In genomic region chr2:218033208-218033589, GRCh38 we compare ENCODE assay signal across 28 cellular contexts. TPM values are rescaled to one million over a fixed set of nuclear protein-coding genes. Genes with fewer than 3 reads are reported as not detected.
DNase-seq lines count a peak whose midpoint lies in the region; ATAC-seq and TF ChIP-seq lines count a peak whose summit lies in the region.
"Had no signal": no experiment of that assay in that cellular context is flagged by ENCODE, and none has a peak within 500 bp of the region (broad histone marks: within the 10 kb centered on the region; RNA-seq: fewer than 3 reads in every experiment).

No MANE protein-coding gene starts in this region.

- H3K9me3 ChIP-seq in neural progenitor cell (ENCODE audit: low read depth), result no peaks in the 10 kb centered on the region
- H3K9me3 ChIP-seq: heart left ventricle, MG63, stomach, tibial artery had no signal

- no peaks in the 10 kb centered on the region for H3F3A ChIP-seq in GM23338 (replicated peaks; ENCODE audit: low read depth)
- H3F3A ChIP-seq in neural progenitor cell (ENCODE audit: low read depth), result no peaks in the 10 kb centered on the region

- intact Hi-C loops in CD14-positive monocyte (cut with micrococcal nuclease), result loop anchor here (5.0 kb wide), 2 partner anchors 34 to 39 kb away; partner anchors contain the start of gene RUFY4 (in 1 of the 2)

- in situ Hi-C loops in G401 (cut with HindIII; ENCODE audit: low sequenced_read_pairs), result no loop called here

- H3K4me3 ChIP-seq in GM23338, result peak overlapping the region; percentile 78; the same call in 1 of the 2 replicates
- no peak overlapping the region for H3K4me3 ChIP-seq in neural progenitor cell
- H3K4me3 ChIP-seq: K562, MG63, stomach, tibial artery had no signal

- H3K36me3 Mint-ChIP-seq in CD14-positive monocyte (peaks cover 0 to 1% of the 10 kb centered on the region in 2 donors), GM23338 (ENCODE audit: low read depth) (no peaks in the 10 kb centered on the region), neural progenitor cell (no peaks in the 10 kb centered on the region)
- H3K36me3 Mint-ChIP-seq: activated naive CD8-positive, alpha-beta T cell treated with anti-CD3 and anti-CD28 coated beads for 36 hours; CD8-positive, alpha-beta memory T cell; natural killer cell treated with Interleukin-12 subunit alpha and Interleukin-12 subunit beta and Interleukin-15 and Interleukin-18, amount 100 ng/mL, for 72 hours had no signal

- H3K27me3 Mint-ChIP-seq in CD14-positive monocyte (ENCODE audit: low read depth in 3 of 3) (peaks cover 0 to 7% (median 0%) of the 10 kb centered on the region in 3 donors), GM23338 (ENCODE audit: insufficient read depth, low read depth, poor library complexity) (peaks cover 24% of the 10 kb centered on the region), neural progenitor cell (ENCODE audit: insufficient read depth, low read depth) (peaks cover 12% of the 10 kb centered on the region)
- H3K27me3 Mint-ChIP-seq: activated naive CD8-positive, alpha-beta T cell treated with anti-CD3 and anti-CD28 coated beads for 36 hours had no signal

- H3K9me2 ChIP-seq in GM23338 (ENCODE audit: insufficient read depth), result no peaks in the 10 kb centered on the region

- H3K27ac Mint-ChIP-seq in CD14-positive monocyte (peak overlapping the region in 2 of 7 donors; percentile 38 to 39), GM23338 (no peak overlapping the region), neural progenitor cell (no peak overlapping the region)
- H3K27ac Mint-ChIP-seq: natural killer cell treated with Interleukin-12 subunit alpha and Interleukin-12 subunit beta and Interleukin-15 and Interleukin-18, amount 100 ng/mL, for 72 hours had no signal

- H3K9ac ChIP-seq in neural progenitor cell, result no peak overlapping the region

- TF ChIP-seq CTCF in CD14-positive monocyte (IDR thresholded peaks at IDR 0.05), result no peak
- TF ChIP-seq CTCF in GM23338 (conservative IDR thresholded peaks at IDR 0.05; ENCODE audit: low read depth in 2 of 2), result no peak
- no peak for TF ChIP-seq CTCF in neural progenitor cell (IDR thresholded peaks at IDR 0.05)

- peaks cover 3% of the 10 kb centered on the region; the same call in 1 of the 2 replicates for H3K4me1 ChIP-seq in GM23338 (ENCODE audit: insufficient read depth)
- H3K4me1 ChIP-seq in neural progenitor cell, result peaks cover 12% of the 10 kb centered on the region

- H3K9me3 Mint-ChIP-seq in CD14-positive monocyte (no peaks in the 10 kb centered on the region), GM23338 (no peaks in the 10 kb centered on the region), neural progenitor cell (no peaks in the 10 kb centered on the region)
- H3K9me3 Mint-ChIP-seq: activated naive CD8-positive, alpha-beta T cell treated with anti-CD3 and anti-CD28 coated beads for 36 hours; CD8-positive, alpha-beta memory T cell; natural killer cell treated with Interleukin-12 subunit alpha and Interleukin-12 subunit beta and Interleukin-15 and Interleukin-18, amount 100 ng/mL, for 72 hours had no signal

- H3K36me3 ChIP-seq in GM23338 (ENCODE audit: insufficient read depth) (no peaks in the 10 kb centered on the region), neural progenitor cell (no peaks in the 10 kb centered on the region)
- H3K36me3 ChIP-seq: heart left ventricle, MG63, stomach, tibial artery, WERI-Rb-1 had no signal

- peak overlapping the region; percentile 100 for H2AFZ ChIP-seq in GM23338
- no peak overlapping the region for H2AFZ ChIP-seq in neural progenitor cell (replicated peaks)

- peak overlapping the region; percentile 84 to 90 for H3K4me3 Mint-ChIP-seq in CD14-positive monocyte
- H3K4me3 Mint-ChIP-seq in GM23338, result peak overlapping the region; percentile 54
- H3K4me3 Mint-ChIP-seq in neural progenitor cell, result no peak overlapping the region
- H3K4me3 Mint-ChIP-seq: activated naive CD8-positive, alpha-beta T cell treated with anti-CD3 and anti-CD28 coated beads for 36 hours; natural killer cell treated with Interleukin-12 subunit alpha and Interleukin-12 subunit beta and Interleukin-15 and Interleukin-18, amount 100 ng/mL, for 72 hours had no signal

- peak overlapping the region; percentile 98 for H3K4me2 ChIP-seq in GM23338
- no peak overlapping the region for H3K4me2 ChIP-seq in neural progenitor cell

- H3K4me1 Mint-ChIP-seq in CD14-positive monocyte, result peaks cover 48% of the 10 kb centered on the region
- peaks cover 16% of the 10 kb centered on the region for H3K4me1 Mint-ChIP-seq in GM23338
- peaks cover 7% of the 10 kb centered on the region for H3K4me1 Mint-ChIP-seq in neural progenitor cell

- DNase-seq in CD14-positive monocyte (ENCODE audit: low spot score) (no peak), GM23338 (ENCODE audit: low spot score) (no peak), ecto neural progenitor cell (ENCODE audit: low spot score) (peak; percentile 43), neural progenitor cell (ENCODE audit: low spot score) (peak; percentile 1), G401 (ENCODE audit: low spot score) (no peak), HPDE6-E6E7 (ENCODE audit: extremely low spot score) (no peak)
- DNase-seq: effector CD4-positive, alpha-beta T cell; GF-D8; HCEC 1CT; MG63; NCI-H1436; NCI-H2107; NCI-H446; stomach; WERI-Rb-1 had no signal

- H3K79me2 ChIP-seq in GM23338 (replicated peaks; ENCODE audit: insufficient read depth) (no peaks in the 10 kb centered on the region), neural progenitor cell (ENCODE audit: low read depth) (no peaks in the 10 kb centered on the region)

- peaks cover 27% of the 10 kb centered on the region for H3K27me3 ChIP-seq in GM23338 (ENCODE audit: insufficient read depth)
- peaks cover 59% of the 10 kb centered on the region for H3K27me3 ChIP-seq in neural progenitor cell
- H3K27me3 ChIP-seq: MG63, tibial artery had no signal

- H3K27ac ChIP-seq in GM23338 (ENCODE audit: low read depth) (no peak overlapping the region), neural progenitor cell (no peak overlapping the region)
- H3K27ac ChIP-seq: heart left ventricle, stomach, tibial artery, WERI-Rb-1 had no signal

- no peaks in the 10 kb centered on the region for H4K20me1 ChIP-seq in GM23338 (replicated peaks; ENCODE audit: insufficient read depth)
- no peaks in the 10 kb centered on the region for H4K20me1 ChIP-seq in neural progenitor cell (ENCODE audit: low read depth)

- ATAC-seq in GM23338 (no peak), HG02970 (IDR thresholded peaks at IDR 0.05; ENCODE audit: low FRiP score, unreplicated experiment) (no peak)
- ATAC-seq: heart left ventricle had no signal

TF ChIP-seq in GM23338, 12 proteins besides CTCF, POLR2A, EP300 and RAD21 (continues in another document):
- no peak for TF ChIP-seq EZH2 (IDR thresholded peaks at IDR 0.05; ENCODE audit: low read depth, unreplicated experiment)
- TF ChIP-seq, protein P1, sequence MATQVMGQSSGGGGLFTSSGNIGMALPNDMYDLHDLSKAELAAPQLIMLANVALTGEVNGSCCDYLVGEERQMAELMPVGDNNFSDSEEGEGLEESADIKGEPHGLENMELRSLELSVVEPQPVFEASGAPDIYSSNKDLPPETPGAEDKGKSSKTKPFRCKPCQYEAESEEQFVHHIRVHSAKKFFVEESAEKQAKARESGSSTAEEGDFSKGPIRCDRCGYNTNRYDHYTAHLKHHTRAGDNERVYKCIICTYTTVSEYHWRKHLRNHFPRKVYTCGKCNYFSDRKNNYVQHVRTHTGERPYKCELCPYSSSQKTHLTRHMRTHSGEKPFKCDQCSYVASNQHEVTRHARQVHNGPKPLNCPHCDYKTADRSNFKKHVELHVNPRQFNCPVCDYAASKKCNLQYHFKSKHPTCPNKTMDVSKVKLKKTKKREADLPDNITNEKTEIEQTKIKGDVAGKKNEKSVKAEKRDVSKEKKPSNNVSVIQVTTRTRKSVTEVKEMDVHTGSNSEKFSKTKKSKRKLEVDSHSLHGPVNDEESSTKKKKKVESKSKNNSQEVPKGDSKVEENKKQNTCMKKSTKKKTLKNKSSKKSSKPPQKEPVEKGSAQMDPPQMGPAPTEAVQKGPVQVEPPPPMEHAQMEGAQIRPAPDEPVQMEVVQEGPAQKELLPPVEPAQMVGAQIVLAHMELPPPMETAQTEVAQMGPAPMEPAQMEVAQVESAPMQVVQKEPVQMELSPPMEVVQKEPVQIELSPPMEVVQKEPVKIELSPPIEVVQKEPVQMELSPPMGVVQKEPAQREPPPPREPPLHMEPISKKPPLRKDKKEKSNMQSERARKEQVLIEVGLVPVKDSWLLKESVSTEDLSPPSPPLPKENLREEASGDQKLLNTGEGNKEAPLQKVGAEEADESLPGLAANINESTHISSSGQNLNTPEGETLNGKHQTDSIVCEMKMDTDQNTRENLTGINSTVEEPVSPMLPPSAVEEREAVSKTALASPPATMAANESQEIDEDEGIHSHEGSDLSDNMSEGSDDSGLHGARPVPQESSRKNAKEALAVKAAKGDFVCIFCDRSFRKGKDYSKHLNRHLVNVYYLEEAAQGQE (IDR thresholded peaks at IDR 0.05; ENCODE audit: unreplicated experiment), result no peak
- no peak for TF ChIP-seq STAT1 (IDR thresholded peaks at IDR 0.05; ENCODE audit: unreplicated experiment)
- no peak for TF ChIP-seq ZNF114 (CRISPR knock-in tag; IDR thresholded peaks at IDR 0.05)
- TF ChIP-seq ETS1 (IDR thresholded peaks at IDR 0.05), result no peak
- no peak for TF ChIP-seq POLR2AphosphoS5 (IDR thresholded peaks at IDR 0.05; ENCODE audit: low read depth)
- no peak for TF ChIP-seq EZH2phosphoT487 (IDR thresholded peaks at IDR 0.05; ENCODE audit: unreplicated experiment)
- TF ChIP-seq NANOG (IDR thresholded peaks at IDR 0.05; ENCODE audit: borderline replicate concordance), result no peak
- no peak for TF ChIP-seq ZNF331 (CRISPR knock-in tag; IDR thresholded peaks at IDR 0.05; ENCODE audit: low read depth)

RNA-seq across cellular contexts. Expression of gene TNS1, which starts 30.4 kb away (rescaled TPM):
- 1 to 10 TPM in 1 of 2 donors, under 1 TPM in 1; 0.26 to 1.6 TPM for polyA plus RNA-seq in CD14-positive monocyte
- 5.7 and 7.4 TPM in 2 replicates for total RNA-seq in GM23338 (2014; rRNA removed; shearing (Covaris generic))
- polyA plus RNA-seq in GM23338 (2016; fragmentation: Nextera tagmentation; extraction: Ambion mirVana), result 1.3 and 2.0 TPM in 2 replicates
- total RNA-seq in neural progenitor cell (ENCODE audit: low replicate concordance), result 0.24 and 2.3 TPM in 2 replicates
- total RNA-seq in G401 (2014; rRNA removed; shearing (Covaris generic)), result 0.37 TPM in 1 of 2 replicates, not detected in the other
- total RNA-seq: OCI-LY7 had no signal
- polyA plus RNA-seq: CD8-positive, alpha-beta memory T cell had no signal

RNA-seq across cellular contexts. Expression of gene RUFY4, which starts 35.9 kb away (rescaled TPM):
- polyA plus RNA-seq in CD14-positive monocyte, result under 1 TPM; 0.65 to 0.68 TPM
- total RNA-seq in GM23338 (2014; rRNA removed; shearing (Covaris generic)), result 0.04 TPM in 1 of 2 replicates, not detected in the other
- 0.27 and 0.89 TPM in 2 replicates for polyA plus RNA-seq in GM23338 (2016; fragmentation: Nextera tagmentation; extraction: Ambion mirVana)
- not detected in 2 replicates for total RNA-seq in neural progenitor cell (ENCODE audit: low replicate concordance)
- not detected in 2 replicates for total RNA-seq in G401 (2014; rRNA removed; shearing (Covaris generic))
- total RNA-seq: astrocyte; CD8-positive, alpha-beta memory T cell; chondrocyte; epithelial cell of proximal tubule; fibroblast of villous mesenchyme; K562; lower leg skin; OCI-LY7; stomach had no signal
- polyA plus RNA-seq: CD8-positive, alpha-beta memory T cell; heart left ventricle; K562 had no signal

Comparison
In these comparisons a context has a peak if more than half of its experiments do, and no peak if none do; other contexts are left out.
1. DNase-seq: peak in ecto neural progenitor cell (single experiment) and neural progenitor cell (single experiment); none in CD14-positive monocyte (single experiment), GM23338 (single experiment), G401 (single experiment) and HPDE6-E6E7 (single experiment).